In the genomic region with DNA sequence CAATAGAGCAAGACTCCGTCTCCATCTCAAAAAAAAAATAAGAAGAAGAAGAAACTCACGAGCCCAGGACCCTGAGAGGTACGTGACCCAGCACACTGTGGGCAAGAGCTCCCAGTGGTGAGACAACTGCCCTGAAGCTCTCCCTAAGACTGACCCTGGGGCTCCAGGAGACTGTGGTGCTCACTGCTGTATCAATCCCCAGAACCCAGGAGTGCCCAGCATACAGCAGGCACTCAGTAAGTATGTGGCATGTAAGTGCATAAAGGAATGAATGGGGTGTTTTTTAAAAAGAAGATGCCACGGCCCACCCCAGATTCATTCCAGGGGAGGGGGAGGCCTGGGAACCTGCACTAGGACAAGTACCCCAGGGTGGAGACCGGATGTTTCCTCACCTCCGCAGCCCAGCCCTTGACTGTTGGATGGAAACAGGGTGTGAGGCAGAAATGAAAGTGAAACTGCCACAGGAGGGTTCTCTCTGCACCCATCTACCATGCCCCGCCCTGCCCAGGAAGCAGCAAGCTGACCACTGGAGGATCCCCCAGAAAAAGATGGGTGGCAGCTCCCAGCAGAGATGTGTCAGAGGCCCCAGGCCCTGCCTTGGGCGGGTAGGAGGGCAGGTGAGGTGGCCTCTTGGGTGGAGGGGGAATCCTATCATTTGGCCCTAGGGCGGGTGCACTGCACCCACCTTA, we compare ENCODE assay signal across 2 cellular contexts.
A peak's percentile ranks its signal among the peaks of the same experiment; 100 is the strongest.
TF ChIP-seq lines count a peak whose summit lies in the region.

No MANE protein-coding gene starts in this region.

TF ChIP-seq in HepG2, 621 proteins besides CTCF, POLR2A, EP300 and RAD21:
- no peak for TF ChIP-seq FIP1L1 (IDR thresholded peaks at IDR 0.05; ENCODE audit: borderline replicate concordance, insufficient read depth, low read depth, low read length)
- no peak for TF ChIP-seq ZNF747 (CRISPR knock-in tag; IDR thresholded peaks at IDR 0.05; ENCODE audit: borderline replicate concordance)
- TF ChIP-seq ZKSCAN1 (IDR thresholded peaks at IDR 0.05; ENCODE audit: low read length), result no peak
- TF ChIP-seq POLR2G (IDR thresholded peaks at IDR 0.05; ENCODE audit: low read depth, low read length), result no peak

TF ChIP-seq in GM12878, 131 proteins besides CTCF, POLR2A, EP300 and RAD21 (continues in another document):
- TF ChIP-seq, protein P1, sequence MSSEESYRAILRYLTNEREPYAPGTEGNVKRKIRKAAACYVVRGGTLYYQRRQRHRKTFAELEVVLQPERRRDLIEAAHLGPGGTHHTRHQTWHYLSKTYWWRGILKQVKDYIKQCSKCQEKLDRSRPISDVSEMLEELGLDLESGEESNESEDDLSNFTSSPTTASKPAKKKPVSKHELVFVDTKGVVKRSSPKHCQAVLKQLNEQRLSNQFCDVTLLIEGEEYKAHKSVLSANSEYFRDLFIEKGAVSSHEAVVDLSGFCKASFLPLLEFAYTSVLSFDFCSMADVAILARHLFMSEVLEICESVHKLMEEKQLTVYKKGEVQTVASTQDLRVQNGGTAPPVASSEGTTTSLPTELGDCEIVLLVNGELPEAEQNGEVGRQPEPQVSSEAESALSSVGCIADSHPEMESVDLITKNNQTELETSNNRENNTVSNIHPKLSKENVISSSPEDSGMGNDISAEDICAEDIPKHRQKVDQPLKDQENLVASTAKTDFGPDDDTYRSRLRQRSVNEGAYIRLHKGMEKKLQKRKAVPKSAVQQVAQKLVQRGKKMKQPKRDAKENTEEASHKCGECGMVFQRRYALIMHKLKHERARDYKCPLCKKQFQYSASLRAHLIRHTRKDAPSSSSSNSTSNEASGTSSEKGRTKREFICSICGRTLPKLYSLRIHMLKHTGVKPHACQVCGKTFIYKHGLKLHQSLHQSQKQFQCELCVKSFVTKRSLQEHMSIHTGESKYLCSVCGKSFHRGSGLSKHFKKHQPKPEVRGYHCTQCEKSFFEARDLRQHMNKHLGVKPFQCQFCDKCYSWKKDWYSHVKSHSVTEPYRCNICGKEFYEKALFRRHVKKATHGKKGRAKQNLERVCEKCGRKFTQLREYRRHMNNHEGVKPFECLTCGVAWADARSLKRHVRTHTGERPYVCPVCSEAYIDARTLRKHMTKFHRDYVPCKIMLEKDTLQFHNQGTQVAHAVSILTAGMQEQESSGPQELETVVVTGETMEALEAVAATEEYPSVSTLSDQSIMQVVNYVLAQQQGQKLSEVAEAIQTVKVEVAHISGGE (CRISPR knock-in tag; IDR thresholded peaks at IDR 0.05), result no peak
- TF ChIP-seq CHD4 (IDR thresholded peaks at IDR 0.05) (no peak), ZNF274 (IDR thresholded peaks at IDR 0.05; ENCODE audit: insufficient read depth, insufficient read length) (no peak), JUNB (IDR thresholded peaks at IDR 0.05) (no peak), ZNF384 (IDR thresholded peaks at IDR 0.05; ENCODE audit: borderline replicate concordance, low read depth, low read length) (no peak), STAT3 (IDR thresholded peaks at IDR 0.05; ENCODE audit: low read depth, low read length) (no peak), FOS (IDR thresholded peaks at IDR 0.05; ENCODE audit: borderline replicate concordance, extremely low read depth, insufficient read length) (no peak), SP1 (IDR thresholded peaks at IDR 0.05; ENCODE audit: low read depth, low read length) (no peak), WRNIP1 (IDR thresholded peaks at IDR 0.05; ENCODE audit: borderline replicate concordance, low read depth, low read length) (no peak), POLR2AphosphoS2 (IDR thresholded peaks at IDR 0.05; ENCODE audit: low read depth, low read length) (no peak), NBN (IDR thresholded peaks at IDR 0.05) (peak; percentile 31; the same call in 1 of the 2 replicates), MTA3 (IDR thresholded peaks at IDR 0.05; ENCODE audit: borderline replicate concordance, low read length) (no peak; the same call in 1 of the 2 replicates), TAF1 (IDR thresholded peaks at IDR 0.05; ENCODE audit: borderline replicate concordance, low read depth, low read length) (0 out of 2 replicates have a peak, but pooled peaks have one; percentile 33), ZNF207 (IDR thresholded peaks at IDR 0.05; ENCODE audit: borderline replicate concordance) (no peak), SPI1 (IDR thresholded peaks at IDR 0.05; ENCODE audit: borderline replicate concordance, insufficient read depth, low read depth, low read length) (no peak), HDAC2 (IDR thresholded peaks at IDR 0.05) (no peak), KDM1A (IDR thresholded peaks at IDR 0.05; ENCODE audit: borderline replicate concordance) (no peak), EED (IDR thresholded peaks at IDR 0.05; ENCODE audit: low read depth) (peak; percentile 64), CHD1 (IDR thresholded peaks at IDR 0.05; ENCODE audit: low read depth, low read length) (no peak), TCF12 (IDR thresholded peaks at IDR 0.05; ENCODE audit: low read depth, low read length) (no peak), POU2F2 (IDR thresholded peaks at IDR 0.05; ENCODE audit: borderline replicate concordance, low read depth, low read length) (0 out of 3 replicates have a peak, but pooled peaks have one; percentile 20), SUZ12 (IDR thresholded peaks at IDR 0.05; ENCODE audit: unreplicated experiment) (no peak), MEF2A (IDR thresholded peaks at IDR 0.05; ENCODE audit: insufficient read depth, low read depth, low read length) (no peak), ZBED1 (IDR thresholded peaks at IDR 0.05; ENCODE audit: borderline replicate concordance) (no peak), SREBF2 (IDR thresholded peaks at IDR 0.05; ENCODE audit: low read length) (no peak), IKZF2 (IDR thresholded peaks at IDR 0.05) (peak; percentile 27 to 28; a peak in 3 of 4 replicates), SMARCA5 (IDR thresholded peaks at IDR 0.05) (no peak), POLR2AphosphoS5 (IDR thresholded peaks at IDR 0.05; ENCODE audit: low read length) (no peak), MEF2B (IDR thresholded peaks at IDR 0.05; ENCODE audit: partially characterized antibody, poor library complexity, severe bottlenecking) (peak; percentile 25), HCFC1 (IDR thresholded peaks at IDR 0.05; ENCODE audit: low read length) (0 out of 2 replicates have a peak, but pooled peaks have one; percentile 17), DPF2 (IDR thresholded peaks at IDR 0.05) (0 out of 2 replicates have a peak, but pooled peaks have one; percentile 68), FOXK2 (IDR thresholded peaks at IDR 0.05) (peak; percentile 63), RUNX3 (IDR thresholded peaks at IDR 0.05; ENCODE audit: low read length) (no peak; the same call in 1 of the 2 replicates), ETV6 (conservative IDR thresholded peaks at IDR 0.05 in 1 of 2, IDR thresholded peaks at IDR 0.05 in 1 of 2; ENCODE audit: borderline replicate concordance in 1 of 2, low read depth in 1 of 2) (no peak), ATF7 (IDR thresholded peaks at IDR 0.05; ENCODE audit: low read depth) (0 out of 2 replicates have a peak, but pooled peaks have one; percentile 19), CHD2 (IDR thresholded peaks at IDR 0.05; ENCODE audit: borderline replicate concordance, low read depth, low read length) (0 out of 2 replicates have a peak, but pooled peaks have one; percentile 30), ZSCAN29 (IDR thresholded peaks at IDR 0.05) (no peak), MTA2 (IDR thresholded peaks at IDR 0.05; ENCODE audit: low read depth) (peak; percentile 39; the same call in 1 of the 2 replicates), CEBPB (IDR thresholded peaks at IDR 0.05; ENCODE audit: borderline replicate concordance in 1 of 2, low read depth in 2 of 2, low read length in 2 of 2) (no peak), KAT2A (conservative IDR thresholded peaks at IDR 0.05; ENCODE audit: control insufficient read depth, low read depth, low read length) (no peak), GABPA (IDR thresholded peaks at IDR 0.05; ENCODE audit: low read depth) (no peak)
- TF ChIP-seq, protein P2, sequence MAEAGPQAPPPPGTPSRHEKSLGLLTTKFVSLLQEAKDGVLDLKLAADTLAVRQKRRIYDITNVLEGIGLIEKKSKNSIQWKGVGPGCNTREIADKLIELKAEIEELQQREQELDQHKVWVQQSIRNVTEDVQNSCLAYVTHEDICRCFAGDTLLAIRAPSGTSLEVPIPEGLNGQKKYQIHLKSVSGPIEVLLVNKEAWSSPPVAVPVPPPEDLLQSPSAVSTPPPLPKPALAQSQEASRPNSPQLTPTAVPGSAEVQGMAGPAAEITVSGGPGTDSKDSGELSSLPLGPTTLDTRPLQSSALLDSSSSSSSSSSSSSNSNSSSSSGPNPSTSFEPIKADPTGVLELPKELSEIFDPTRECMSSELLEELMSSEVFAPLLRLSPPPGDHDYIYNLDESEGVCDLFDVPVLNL (IDR thresholded peaks at IDR 0.05; ENCODE audit: low read depth, low read length), result 0 out of 2 replicates have a peak, but pooled peaks have one; percentile 23
- TF ChIP-seq, protein P3, sequence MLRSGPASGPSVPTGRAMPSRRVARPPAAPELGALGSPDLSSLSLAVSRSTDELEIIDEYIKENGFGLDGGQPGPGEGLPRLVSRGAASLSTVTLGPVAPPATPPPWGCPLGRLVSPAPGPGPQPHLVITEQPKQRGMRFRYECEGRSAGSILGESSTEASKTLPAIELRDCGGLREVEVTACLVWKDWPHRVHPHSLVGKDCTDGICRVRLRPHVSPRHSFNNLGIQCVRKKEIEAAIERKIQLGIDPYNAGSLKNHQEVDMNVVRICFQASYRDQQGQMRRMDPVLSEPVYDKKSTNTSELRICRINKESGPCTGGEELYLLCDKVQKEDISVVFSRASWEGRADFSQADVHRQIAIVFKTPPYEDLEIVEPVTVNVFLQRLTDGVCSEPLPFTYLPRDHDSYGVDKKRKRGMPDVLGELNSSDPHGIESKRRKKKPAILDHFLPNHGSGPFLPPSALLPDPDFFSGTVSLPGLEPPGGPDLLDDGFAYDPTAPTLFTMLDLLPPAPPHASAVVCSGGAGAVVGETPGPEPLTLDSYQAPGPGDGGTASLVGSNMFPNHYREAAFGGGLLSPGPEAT (IDR thresholded peaks at IDR 0.05; ENCODE audit: low read depth), result no peak
- TF ChIP-seq, protein P4, sequence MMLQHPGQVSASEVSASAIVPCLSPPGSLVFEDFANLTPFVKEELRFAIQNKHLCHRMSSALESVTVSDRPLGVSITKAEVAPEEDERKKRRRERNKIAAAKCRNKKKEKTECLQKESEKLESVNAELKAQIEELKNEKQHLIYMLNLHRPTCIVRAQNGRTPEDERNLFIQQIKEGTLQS (IDR thresholded peaks at IDR 0.05; ENCODE audit: borderline replicate concordance, extremely low read depth, low read depth, low read length), result no peak
- TF ChIP-seq, protein P5, sequence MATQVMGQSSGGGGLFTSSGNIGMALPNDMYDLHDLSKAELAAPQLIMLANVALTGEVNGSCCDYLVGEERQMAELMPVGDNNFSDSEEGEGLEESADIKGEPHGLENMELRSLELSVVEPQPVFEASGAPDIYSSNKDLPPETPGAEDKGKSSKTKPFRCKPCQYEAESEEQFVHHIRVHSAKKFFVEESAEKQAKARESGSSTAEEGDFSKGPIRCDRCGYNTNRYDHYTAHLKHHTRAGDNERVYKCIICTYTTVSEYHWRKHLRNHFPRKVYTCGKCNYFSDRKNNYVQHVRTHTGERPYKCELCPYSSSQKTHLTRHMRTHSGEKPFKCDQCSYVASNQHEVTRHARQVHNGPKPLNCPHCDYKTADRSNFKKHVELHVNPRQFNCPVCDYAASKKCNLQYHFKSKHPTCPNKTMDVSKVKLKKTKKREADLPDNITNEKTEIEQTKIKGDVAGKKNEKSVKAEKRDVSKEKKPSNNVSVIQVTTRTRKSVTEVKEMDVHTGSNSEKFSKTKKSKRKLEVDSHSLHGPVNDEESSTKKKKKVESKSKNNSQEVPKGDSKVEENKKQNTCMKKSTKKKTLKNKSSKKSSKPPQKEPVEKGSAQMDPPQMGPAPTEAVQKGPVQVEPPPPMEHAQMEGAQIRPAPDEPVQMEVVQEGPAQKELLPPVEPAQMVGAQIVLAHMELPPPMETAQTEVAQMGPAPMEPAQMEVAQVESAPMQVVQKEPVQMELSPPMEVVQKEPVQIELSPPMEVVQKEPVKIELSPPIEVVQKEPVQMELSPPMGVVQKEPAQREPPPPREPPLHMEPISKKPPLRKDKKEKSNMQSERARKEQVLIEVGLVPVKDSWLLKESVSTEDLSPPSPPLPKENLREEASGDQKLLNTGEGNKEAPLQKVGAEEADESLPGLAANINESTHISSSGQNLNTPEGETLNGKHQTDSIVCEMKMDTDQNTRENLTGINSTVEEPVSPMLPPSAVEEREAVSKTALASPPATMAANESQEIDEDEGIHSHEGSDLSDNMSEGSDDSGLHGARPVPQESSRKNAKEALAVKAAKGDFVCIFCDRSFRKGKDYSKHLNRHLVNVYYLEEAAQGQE (IDR thresholded peaks at IDR 0.05; ENCODE audit: low read depth, low read length), result no peak
- TF ChIP-seq, protein P6, sequence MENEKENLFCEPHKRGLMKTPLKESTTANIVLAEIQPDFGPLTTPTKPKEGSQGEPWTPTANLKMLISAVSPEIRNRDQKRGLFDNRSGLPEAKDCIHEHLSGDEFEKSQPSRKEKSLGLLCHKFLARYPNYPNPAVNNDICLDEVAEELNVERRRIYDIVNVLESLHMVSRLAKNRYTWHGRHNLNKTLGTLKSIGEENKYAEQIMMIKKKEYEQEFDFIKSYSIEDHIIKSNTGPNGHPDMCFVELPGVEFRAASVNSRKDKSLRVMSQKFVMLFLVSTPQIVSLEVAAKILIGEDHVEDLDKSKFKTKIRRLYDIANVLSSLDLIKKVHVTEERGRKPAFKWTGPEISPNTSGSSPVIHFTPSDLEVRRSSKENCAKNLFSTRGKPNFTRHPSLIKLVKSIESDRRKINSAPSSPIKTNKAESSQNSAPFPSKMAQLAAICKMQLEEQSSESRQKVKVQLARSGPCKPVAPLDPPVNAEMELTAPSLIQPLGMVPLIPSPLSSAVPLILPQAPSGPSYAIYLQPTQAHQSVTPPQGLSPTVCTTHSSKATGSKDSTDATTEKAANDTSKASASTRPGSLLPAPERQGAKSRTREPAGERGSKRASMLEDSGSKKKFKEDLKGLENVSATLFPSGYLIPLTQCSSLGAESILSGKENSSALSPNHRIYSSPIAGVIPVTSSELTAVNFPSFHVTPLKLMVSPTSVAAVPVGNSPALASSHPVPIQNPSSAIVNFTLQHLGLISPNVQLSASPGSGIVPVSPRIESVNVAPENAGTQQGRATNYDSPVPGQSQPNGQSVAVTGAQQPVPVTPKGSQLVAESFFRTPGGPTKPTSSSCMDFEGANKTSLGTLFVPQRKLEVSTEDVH (IDR thresholded peaks at IDR 0.05; ENCODE audit: low read depth, partially characterized antibody), result no peak
